In genomic region chr12:23084236-23084995, GRCh38 we compare ENCODE assay signal across 12 cellular contexts.
DNase-seq lines count a peak whose midpoint lies in the region; ATAC-seq and TF ChIP-seq lines count a peak whose summit lies in the region.
"Had no signal": no experiment of that assay in that cellular context is flagged by ENCODE, and none has a peak within 500 bp of the region (broad histone marks: within the 10 kb centered on the region; RNA-seq: fewer than 3 reads in every experiment).

No MANE protein-coding gene starts in this region.

- H3K79me1 ChIP-seq in IMR-90 (ENCODE audit: low read depth in 1 of 2, low read length in 2 of 2) = no peaks in the 10 kb centered on the region

- no peak overlapping the region for H3K4ac ChIP-seq in IMR-90 (ENCODE audit: low read depth, low read length)

- dilution Hi-C loops in IMR-90 (cut with HindIII; ENCODE audit: low sequenced_read_pairs, unreplicated experiment) = no loop called here

- in situ Hi-C loops in ACHN (cut with HindIII; ENCODE audit: low pct_ligation_motif_present, low pct_unique_long_range_greater_than_20kb, low sequenced_read_pairs) = no loop called here
- in situ Hi-C loops in IMR-90 (cut with MboI; ENCODE audit: low sequenced_read_pairs) = no loop called here

- H3K27ac Mint-ChIP-seq in nephron progenitor cell = no peak overlapping the region
- H3K27ac Mint-ChIP-seq: activated naive CD8-positive, alpha-beta T cell treated with anti-CD3 and anti-CD28 coated beads, Interleukin-2, amount 10 ng/mL, durations not matched to agents 7 days and 5 days; neural progenitor cell had no signal

- no TSS peak for BruUV-seq in IMR-90 (replicated peaks; lab: Mats Ljungman, UMichigan)

- TF ChIP-seq CTCF in IMR-90 (conservative IDR thresholded peaks at IDR 0.05; ENCODE audit: low read depth, low read length) (no peak), fibroblast of villous mesenchyme (IDR thresholded peaks at IDR 0.05; ENCODE audit: insufficient read depth, low read depth, low read length) (no peak), nephron progenitor cell (IDR thresholded peaks at IDR 0.05) (no peak)

- no peaks in the 10 kb centered on the region; the same call in 1 of the 2 replicates for H3K4me1 ChIP-seq in IMR-90 (ENCODE audit: control insufficient read depth, insufficient read depth, low read length)
- H3K4me1 ChIP-seq: neural progenitor cell had no signal

- intact Hi-C loops in IMR-90 (cut with micrococcal nuclease) = no loop called here

- ATAC-seq in IMR-90 (ENCODE audit: low read depth) (peak; percentile 60), GM18909 (IDR thresholded peaks at IDR 0.05; ENCODE audit: poor library complexity, unreplicated experiment) (no peak)

- CTCF ChIA-PET in IMR-90 (lab: Yijun Ruan, JAX) = interaction anchor here (1.3 kb wide), 1 partner anchor 58 kb away, joined by 3 read pairs; no protein-coding TSS in a partner anchor

- H3K9me3 Mint-ChIP-seq in nephron progenitor cell = peaks cover 1% of the 10 kb centered on the region
- H3K9me3 Mint-ChIP-seq: neural progenitor cell had no signal

- no peaks in the 10 kb centered on the region for H3K9me3 ChIP-seq in IMR-90 (ENCODE audit: control insufficient read depth, insufficient read depth, low read length)

- WGBS in IMR-90 (ENCODE audit: extremely low coverage in 2 of 2, insufficient read length in 1 of 2), 2 experiments = no CpG with 5 or more reads among the region's 5 CpGs

- no peaks in the 10 kb centered on the region for H3K27me3 Mint-ChIP-seq in nephron progenitor cell (ENCODE audit: low read depth, poor library complexity)

- DNase-seq in ACHN (peak; percentile 76), IMR-90 (peak; percentile 95), RPMI7951 (ENCODE audit: low read depth) (peak; percentile 94), fibroblast of villous mesenchyme (ENCODE audit: low read depth) (peak; percentile 79), nephron progenitor cell (no peak), GM19240 (ENCODE audit: insufficient read length, low spot score) (no peak), DMS79 treated with DMSO at 0.1 percent for 48 hours (lab: John Stamatoyannopoulos, UW) (no peak)
- DNase-seq: activated naive CD8-positive, alpha-beta T cell treated with anti-CD3 and anti-CD28 coated beads, Interleukin-2, amount 10 ng/mL, durations not matched to agents 7 days and 5 days; AML-193; NCI-H1436 treated with DMSO at 0.1 percent for 48 hours had no signal

- H2AK5ac ChIP-seq in IMR-90 (ENCODE audit: low read depth, low read length) = no peak overlapping the region

- H3K4me2 ChIP-seq in IMR-90 (ENCODE audit: low read depth, low read length) = no peak overlapping the region
- H3K4me2 ChIP-seq: neural progenitor cell had no signal

- no peak overlapping the region for H4K5ac ChIP-seq in IMR-90 (ENCODE audit: low read depth, low read length)

- TF ChIP-seq RAD21 in IMR-90 (IDR thresholded peaks at IDR 0.05; ENCODE audit: low read length) = no peak

- H3K56ac ChIP-seq in IMR-90 (ENCODE audit: extremely low read depth, insufficient read depth, low read length) = no peak overlapping the region

- no peaks in the 10 kb centered on the region for H3K36me3 Mint-ChIP-seq in nephron progenitor cell (ENCODE audit: low read depth)
- H3K36me3 Mint-ChIP-seq: activated naive CD8-positive, alpha-beta T cell treated with anti-CD3 and anti-CD28 coated beads, Interleukin-2, amount 10 ng/mL, durations not matched to agents 7 days and 5 days; neural progenitor cell had no signal

- H2BK20ac ChIP-seq in IMR-90 (ENCODE audit: low read depth, low read length) = no peak overlapping the region

- TF ChIP-seq POLR2A in IMR-90 (IDR thresholded peaks at IDR 0.05; ENCODE audit: low read depth, low read length) = no peak

- no peaks in the 10 kb centered on the region for H3K9me1 ChIP-seq in IMR-90 (ENCODE audit: insufficient read depth, low read length)

- POLR2A ChIA-PET in IMR-90 (lab: Charles Lee; ENCODE audit: unreplicated experiment) = no interaction called here

- no peak overlapping the region for H3K27ac ChIP-seq in IMR-90 (ENCODE audit: insufficient read depth, low read length)
- H3K27ac ChIP-seq: neural progenitor cell had no signal

- H3K36me3 ChIP-seq in IMR-90 (ENCODE audit: control insufficient read depth, insufficient read depth, low read length) = no peaks in the 10 kb centered on the region
- H3K36me3 ChIP-seq: neural progenitor cell had no signal

- H3K4me1 Mint-ChIP-seq in nephron progenitor cell = no peaks in the 10 kb centered on the region
- H3K4me1 Mint-ChIP-seq: activated naive CD8-positive, alpha-beta T cell treated with anti-CD3 and anti-CD28 coated beads, Interleukin-2, amount 10 ng/mL, durations not matched to agents 7 days and 5 days; neural progenitor cell had no signal

- H3K4me3 ChIP-seq in IMR-90 (ENCODE audit: insufficient read depth, low read depth, low read length) (no peak overlapping the region), fibroblast of villous mesenchyme (ENCODE audit: low read depth, low read length) (no peak overlapping the region)
- H3K4me3 ChIP-seq: neural progenitor cell had no signal

- H2AFZ ChIP-seq in IMR-90 (replicated peaks; ENCODE audit: low read length, poor library complexity) = no peak overlapping the region
- H2AFZ ChIP-seq: neural progenitor cell had no signal

- no peak overlapping the region for H3K14ac ChIP-seq in IMR-90 (replicated peaks; ENCODE audit: low read depth, low read length)

- H2BK15ac ChIP-seq in IMR-90 (ENCODE audit: low read depth, low read length) = no peak overlapping the region

- no peak overlapping the region for H2AK9ac ChIP-seq in IMR-90 (replicated peaks; ENCODE audit: low read depth, low read length, poor library complexity)

- H4K91ac ChIP-seq in IMR-90 (ENCODE audit: insufficient read depth, low read depth, low read length) = no peak overlapping the region

- H3K27me3 ChIP-seq in IMR-90 (ENCODE audit: control insufficient read depth, insufficient read depth, low read length) = no peaks in the 10 kb centered on the region
- H3K27me3 ChIP-seq: neural progenitor cell had no signal

- H3K18ac ChIP-seq in IMR-90 (ENCODE audit: low read depth, low read length) = no peak overlapping the region

- H3K4me3 Mint-ChIP-seq in nephron progenitor cell = no peak overlapping the region
- H3K4me3 Mint-ChIP-seq: activated naive CD8-positive, alpha-beta T cell treated with anti-CD3 and anti-CD28 coated beads, Interleukin-2, amount 10 ng/mL, durations not matched to agents 7 days and 5 days; neural progenitor cell had no signal

- H3K9ac ChIP-seq in IMR-90 (ENCODE audit: low read depth, low read length) = no peak overlapping the region
- H3K9ac ChIP-seq: neural progenitor cell had no signal

- H4K8ac ChIP-seq in IMR-90 (ENCODE audit: low read depth in 2 of 2, low read length in 2 of 2) = no peak overlapping the region

- H2BK120ac ChIP-seq in IMR-90 (ENCODE audit: low read depth, low read length) = no peak overlapping the region

- H3K23ac ChIP-seq in IMR-90 (ENCODE audit: low read depth, low read length) = no peak overlapping the region

- no peak overlapping the region for H2BK5ac ChIP-seq in IMR-90 (ENCODE audit: low read depth, low read length, poor library complexity, severe bottlenecking)

- no peaks in the 10 kb centered on the region for H4K20me1 ChIP-seq in IMR-90 (ENCODE audit: insufficient read depth, low read length)

TF ChIP-seq in IMR-90, 13 proteins besides CTCF, POLR2A, EP300 and RAD21:
- TF ChIP-seq CEBPB (IDR thresholded peaks at IDR 0.05; ENCODE audit: low read depth, low read length) (no peak), RCOR1 (IDR thresholded peaks at IDR 0.05; ENCODE audit: insufficient replicate concordance, low read length) (no peak), FOS (IDR thresholded peaks at IDR 0.05; ENCODE audit: low read depth, low read length) (0 out of 2 replicates have a peak, but pooled peaks have one; percentile 12), MAFK (IDR thresholded peaks at IDR 0.05; ENCODE audit: low read depth, low read length) (no peak)
TF ChIP-seq in IMR-90: peak in this region for 1.

Comparison
In these comparisons a context has a peak if more than half of its experiments do, and no peak if none do; other contexts are left out.
1. DNase-seq: peak in ACHN (single experiment), IMR-90 (single experiment), RPMI7951 (single experiment) and fibroblast of villous mesenchyme (single experiment); none in nephron progenitor cell (single experiment), GM19240 (single experiment) and DMS79 treated with DMSO at 0.1 percent for 48 hours (single experiment).